In the genomic region with DNA sequence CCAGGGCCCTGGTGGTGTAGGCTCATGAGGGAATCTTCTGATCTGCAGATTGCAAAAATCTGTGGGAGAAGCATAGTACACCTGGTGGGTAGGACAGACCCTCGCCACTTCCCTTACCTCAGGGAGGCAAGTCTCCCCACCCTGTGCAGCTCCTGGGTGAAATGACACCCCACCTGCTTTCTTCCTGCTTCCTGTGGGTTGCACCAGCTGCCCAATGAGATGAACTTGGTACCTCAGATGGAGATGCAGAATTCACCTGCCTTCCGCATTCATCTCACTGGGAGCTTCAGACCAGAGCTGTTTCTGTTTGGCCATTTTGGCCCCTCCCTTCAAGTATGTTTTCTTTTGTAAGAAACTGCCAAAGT, we compare ENCODE assay signal across 8 cellular contexts. TPM values are rescaled to one million over a fixed set of nuclear protein-coding genes. Genes with fewer than 3 reads are reported as not detected.
DNase-seq lines count a peak whose midpoint lies in the region; ATAC-seq and TF ChIP-seq lines count a peak whose summit lies in the region.

No MANE protein-coding gene starts in this region.

- H3K9ac ChIP-seq in colonic mucosa (ENCODE audit: low read depth in 2 of 2, low read length in 2 of 2), result no peak overlapping the region

- H3K9me3 ChIP-seq in colonic mucosa (no peaks in the 10 kb centered on the region), upper lobe of right lung (no peaks in the 10 kb centered on the region), testis (no peaks in the 10 kb centered on the region)

- no peaks in the 10 kb centered on the region for H3K4me1 ChIP-seq in colonic mucosa
- H3K4me1 ChIP-seq in upper lobe of right lung, result peaks cover 8% of the 10 kb centered on the region
- no peaks in the 10 kb centered on the region for H3K4me1 ChIP-seq in testis

- ATAC-seq in upper lobe of right lung, result peak; percentile 25
- ATAC-seq in HG03097 (IDR thresholded peaks at IDR 0.05; ENCODE audit: low FRiP score, unreplicated experiment), result no peak

- H3K27ac ChIP-seq in colonic mucosa (peak overlapping the region; percentile 56), upper lobe of right lung (no peak overlapping the region), testis (no peak overlapping the region)

- WGBS in testis, 2 donors, result 90 to 100% methylated on average over 1 to 2 of the region's 2 CpGs

- peak; percentile 45 for DNase-seq in stimulated activated CD4-positive, alpha-beta T cell treated with anti-CD3 and anti-CD28 coated beads, Interleukin-15, amount 100 ng/mL, for 24 hours
- no peak for DNase-seq in stimulated activated CD4-positive, alpha-beta T cell treated with anti-CD3 and anti-CD28 coated beads, Interleukin-12 subunit alpha, Interleukin-12 subunit beta, amount 100 ng/mL, for 4 hours
- DNase-seq in NAMALWA (ENCODE audit: low spot score), result peak; percentile 47
- peak; percentile 23 for DNase-seq in colonic mucosa
- DNase-seq in upper lobe of right lung, result no peak
- no peak for DNase-seq in testis
- no peak for DNase-seq in NCI-H748 treated with DMSO at 0.1 percent for 48 hours (lab: John Stamatoyannopoulos, UW)

- H3K27me3 ChIP-seq in colonic mucosa, result no peaks in the 10 kb centered on the region
- H3K27me3 ChIP-seq in upper lobe of right lung, result no peaks in the 10 kb centered on the region
- H3K27me3 ChIP-seq in testis, result no peaks in the 10 kb centered on the region

- H3K36me3 ChIP-seq in colonic mucosa, result no peaks in the 10 kb centered on the region
- no peaks in the 10 kb centered on the region for H3K36me3 ChIP-seq in upper lobe of right lung
- no peaks in the 10 kb centered on the region for H3K36me3 ChIP-seq in testis (ENCODE audit: low read depth, missing control alignments)

- H3K4me3 ChIP-seq in colonic mucosa (no peak overlapping the region), upper lobe of right lung (no peak overlapping the region), testis (no peak overlapping the region)

- no peak for TF ChIP-seq POLR2A in testis (IDR thresholded peaks at IDR 0.05)

- intact Hi-C loops in colonic mucosa (cut with DNase I), result no loop called here
- intact Hi-C loops in upper lobe of right lung (cut with DNase I), result no loop called here
- intact Hi-C loops in testis (cut with DNase I; ENCODE audit: low total_unique reads), result no loop called here

- TF ChIP-seq CTCF in colonic mucosa (IDR thresholded peaks at IDR 0.05) (no peak), upper lobe of right lung (IDR thresholded peaks at IDR 0.05) (no peak), testis (IDR thresholded peaks at IDR 0.05) (no peak)

RNA-seq across cellular contexts. Expression of gene CLEC2D, which starts 4.7 kb away (rescaled TPM):
- 1 to 10 TPM; 3.3 to 6.8 TPM for total RNA-seq in colonic mucosa
- 12.9 TPM for total RNA-seq in upper lobe of right lung
- 10 to 100 TPM; 32.1 to 36.3 TPM for total RNA-seq in testis
- polyA plus RNA-seq in testis (ENCODE audit: insufficient read depth, low read depth, low replicate concordance), result 25.5 TPM

RNA-seq across cellular contexts. Expression of gene CLECL1, which starts 58.7 kb away (rescaled TPM):
- total RNA-seq in colonic mucosa (under 1 TPM in 1 of 2 donors, not detected in 1; 0.40 TPM), upper lobe of right lung (3.4 TPM), testis (not detected)
- polyA plus RNA-seq in testis (ENCODE audit: insufficient read depth, low read depth, low replicate concordance), result 1.4 TPM

Comparison
In these comparisons a context has a peak if more than half of its experiments do, and no peak if none do; other contexts are left out.
1. DNase-seq: peak in stimulated activated CD4-positive, alpha-beta T cell treated with anti-CD3 and anti-CD28 coated beads, Interleukin-15, amount 100 ng/mL, for 24 hours (single experiment), NAMALWA (single experiment) and colonic mucosa (single experiment); none in stimulated activated CD4-positive, alpha-beta T cell treated with anti-CD3 and anti-CD28 coated beads, Interleukin-12 subunit alpha, Interleukin-12 subunit beta, amount 100 ng/mL, for 4 hours (single experiment), upper lobe of right lung (single experiment), testis (single experiment) and NCI-H748 treated with DMSO at 0.1 percent for 48 hours (single experiment).